ENCODE assay signal across 8 cellular contexts in genomic region chr1:200738733-200739498, GRCh38. TPM values are rescaled to one million over a fixed set of nuclear protein-coding genes. Genes with fewer than 3 reads are reported as not detected.
DNase-seq lines count a peak whose midpoint lies in the region; ATAC-seq and TF ChIP-seq lines count a peak whose summit lies in the region.

A gene with protein sequence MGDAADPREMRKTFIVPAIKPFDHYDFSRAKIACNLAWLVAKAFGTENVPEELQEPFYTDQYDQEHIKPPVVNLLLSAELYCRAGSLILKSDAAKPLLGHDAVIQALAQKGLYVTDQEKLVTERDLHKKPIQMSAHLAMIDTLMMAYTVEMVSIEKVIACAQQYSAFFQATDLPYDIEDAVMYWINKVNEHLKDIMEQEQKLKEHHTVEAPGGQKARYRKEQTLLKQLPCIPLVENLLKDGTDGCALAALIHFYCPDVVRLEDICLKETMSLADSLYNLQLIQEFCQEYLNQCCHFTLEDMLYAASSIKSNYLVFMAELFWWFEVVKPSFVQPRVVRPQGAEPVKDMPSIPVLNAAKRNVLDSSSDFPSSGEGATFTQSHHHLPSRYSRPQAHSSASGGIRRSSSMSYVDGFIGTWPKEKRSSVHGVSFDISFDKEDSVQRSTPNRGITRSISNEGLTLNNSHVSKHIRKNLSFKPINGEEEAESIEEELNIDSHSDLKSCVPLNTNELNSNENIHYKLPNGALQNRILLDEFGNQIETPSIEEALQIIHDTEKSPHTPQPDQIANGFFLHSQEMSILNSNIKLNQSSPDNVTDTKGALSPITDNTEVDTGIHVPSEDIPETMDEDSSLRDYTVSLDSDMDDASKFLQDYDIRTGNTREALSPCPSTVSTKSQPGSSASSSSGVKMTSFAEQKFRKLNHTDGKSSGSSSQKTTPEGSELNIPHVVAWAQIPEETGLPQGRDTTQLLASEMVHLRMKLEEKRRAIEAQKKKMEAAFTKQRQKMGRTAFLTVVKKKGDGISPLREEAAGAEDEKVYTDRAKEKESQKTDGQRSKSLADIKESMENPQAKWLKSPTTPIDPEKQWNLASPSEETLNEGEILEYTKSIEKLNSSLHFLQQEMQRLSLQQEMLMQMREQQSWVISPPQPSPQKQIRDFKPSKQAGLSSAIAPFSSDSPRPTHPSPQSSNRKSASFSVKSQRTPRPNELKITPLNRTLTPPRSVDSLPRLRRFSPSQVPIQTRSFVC (N-terminal part only) (plus strand): TSS chr1:200738893. CDS start chr1:200739828, 935 bp downstream.

- no peaks in the 10 kb centered on the region for H3K27me3 ChIP-seq in lung (ENCODE audit: control insufficient read depth, insufficient read depth)

- ATAC-seq in GM18909 (IDR thresholded peaks at IDR 0.05; ENCODE audit: poor library complexity, unreplicated experiment) (peak; percentile 54), HG03280 (IDR thresholded peaks at IDR 0.05; ENCODE audit: unreplicated experiment) (peak; percentile 56), lung (ENCODE audit: insufficient read depth, low FRiP score) (peak; percentile 90)

- H3K4me1 ChIP-seq in lung (ENCODE audit: control insufficient read depth in 2 of 2, insufficient read depth in 2 of 2, low read length in 2 of 2): peaks cover 0 to 12% of the 10 kb centered on the region in 2 donors

- CTCF ChIA-PET in AG04449 (lab: Yijun Ruan, JAX): interaction anchor here (0.6 to 0.7 kb wide), 2 partner anchors 12 to 117 kb away, joined by 3 to 4 read pairs; no protein-coding TSS in a partner anchor

- H3K36me3 ChIP-seq in lung (ENCODE audit: control insufficient read depth in 2 of 2, insufficient read depth in 2 of 2, low read length in 2 of 2): no peaks in the 10 kb centered on the region

- peak within 1 kb of the TSS; percentile 97 to 98 for H3K27ac ChIP-seq in lung (ENCODE audit: low read depth in 1 of 2, low read length in 1 of 2)

- no peak for DNase-seq in AG04449 (ENCODE audit: low read depth, low spot score)
- peak; percentile 97 for DNase-seq in NCI-H69 (lab: John Stamatoyannopoulos, UW)
- peak; percentile 13 to 54 for DNase-seq in activated CD8-positive, alpha-beta memory T cell treated with anti-CD3 and anti-CD28 coated beads for 1 hour (ENCODE audit: extremely low read depth in 1 of 2, low read depth in 1 of 2)
- peak; percentile 54 for DNase-seq in effector CD4-positive, alpha-beta T cell
- peak; percentile 87 for DNase-seq in lung (ENCODE audit: low spot score)
- DNase-seq in stimulated activated CD4-positive, alpha-beta T cell treated with anti-CD3 and anti-CD28 coated beads, TNF-alpha, amount 100 ng/mL, for 1 hour (ENCODE audit: low read depth in 3 of 3, low spot score in 1 of 3): peak; percentile 31 to 52 (median 43)

- WGBS in lung, 2 donors: 0 to 1% methylated on average over 52 to 75 of the region's 75 CpGs

- POLR2A ChIA-PET in AG04449 (lab: Yijun Ruan, JAX): interaction anchor here (0.6 to 2.3 kb wide), 4 partner anchors 70 to 370 kb away, joined by 3 to 12 read pairs (median 4); partner anchors contain the start of gene DDX59

- no peaks in the 10 kb centered on the region for H3K9me3 ChIP-seq in lung (ENCODE audit: control insufficient read depth in 2 of 2, insufficient read depth in 1 of 2, low read length in 1 of 2)

- TF ChIP-seq CTCF in AG04449 (IDR thresholded peaks at IDR 0.05; ENCODE audit: insufficient read depth, low read length, missing control alignments) (no peak), lung (IDR thresholded peaks at IDR 0.05; ENCODE audit: control extremely low read depth, extremely low read depth) (no peak)

- H3K4me3 ChIP-seq in AG04449 (ENCODE audit: low read depth, low read length) (peak within 1 kb of the TSS; percentile 93), lung (peak within 1 kb of the TSS; percentile 79)

RNA-seq across cellular contexts. Expression of the gene that starts here (rescaled TPM):
- total RNA-seq in lung: 10 to 100 TPM; 25.0 to 51.8 TPM
- 1 to 10 TPM; 8.0 to 8.3 TPM for polyA plus RNA-seq in lung
